Comparison of ENCODE assay signal across 4 cellular contexts in genomic region chr2:67724261-67724660, GRCh38.
"Had no signal": no experiment of that assay in that cellular context is flagged by ENCODE, and none has a peak within 500 bp of the region (broad histone marks: within the 10 kb centered on the region; RNA-seq: fewer than 3 reads in every experiment).

No MANE protein-coding gene starts in this region.

- H3K4me3 ChIP-seq: K562 had no signal

- H3K27ac ChIP-seq: HL-60 had no signal

- DNase-seq: IMR-90, KBM-7 had no signal
